Comparison of ENCODE assay signal across 16 cellular contexts in genomic region chr9:84691634-84692033, GRCh38. TPM values are rescaled to one million over a fixed set of nuclear protein-coding genes. Genes with fewer than 3 reads are reported as not detected.
A peak's percentile ranks its signal among the peaks of the same experiment; 100 is the strongest.
DNase-seq lines count a peak whose midpoint lies in the region; ATAC-seq and TF ChIP-seq lines count a peak whose summit lies in the region.
"Had no signal": no experiment of that assay in that cellular context is flagged by ENCODE, and none has a peak within 500 bp of the region (broad histone marks: within the 10 kb centered on the region; RNA-seq: fewer than 3 reads in every experiment).

No MANE protein-coding gene starts in this region.

- H3K27me3 Mint-ChIP-seq in neural progenitor cell (ENCODE audit: insufficient read depth, low read depth) = no peaks in the 10 kb centered on the region
- peaks cover 4% of the 10 kb centered on the region for H3K27me3 Mint-ChIP-seq in activated CD4-positive, alpha-beta T cell treated with anti-CD3 and anti-CD28 coated beads, Interleukin-2, amount 10 ng/mL, durations not matched to agents 24 days and 14 days
- H3K27me3 Mint-ChIP-seq: CD4-positive, CD25-positive, alpha-beta regulatory T cell had no signal

- DNase-seq in G401 (ENCODE audit: low spot score) (peak; percentile 79), cerebellar nuclear complex (lab: John Stamatoyannopoulos, UW) (peak; percentile 21 to 26), neural progenitor cell (ENCODE audit: low spot score) (no peak), thyroid gland (no peak), retina (no peak), left colon (no peak)
- no peak for DNase-seq in activated CD4-positive, alpha-beta T cell treated with anti-CD3 and anti-CD28 coated beads, Interleukin-2, amount 10 ng/mL, durations not matched to agents 24 days and 14 days
- DNase-seq: ACHN; CD4-positive, CD25-positive, alpha-beta regulatory T cell; DMS53; GM23248 had no signal

- no peaks in the 10 kb centered on the region for H3K27me3 ChIP-seq in OCI-LY3 (ENCODE audit: low read depth, low read length)
- H3K27me3 ChIP-seq in neural progenitor cell = peaks cover 27% of the 10 kb centered on the region
- H3K27me3 ChIP-seq in thyroid gland = no peaks in the 10 kb centered on the region

- no peaks in the 10 kb centered on the region for H3K9me3 ChIP-seq in OCI-LY3 (ENCODE audit: insufficient read depth, low read length)
- H3K9me3 ChIP-seq in neural progenitor cell (ENCODE audit: low read depth) = no peaks in the 10 kb centered on the region
- no peaks in the 10 kb centered on the region for H3K9me3 ChIP-seq in thyroid gland
- H3K9me3 ChIP-seq: BLaER1 treated with 17β-estradiol and CSF1 and Interleukin-3, amounts not matched to agents 10 nM and 100 nM had no signal

- H3K27ac ChIP-seq in OCI-LY3 (ENCODE audit: low read length) = no peak overlapping the region
- H3K27ac ChIP-seq in neural progenitor cell = no peak overlapping the region
- no peak overlapping the region for H3K27ac ChIP-seq in thyroid gland
- H3K27ac ChIP-seq: BLaER1 treated with 17β-estradiol and CSF1 and Interleukin-3, amounts not matched to agents 10 nM and 100 nM; GM23248; HL-60 had no signal

- no peak overlapping the region for H3K4me3 Mint-ChIP-seq in neural progenitor cell
- H3K4me3 Mint-ChIP-seq in activated CD4-positive, alpha-beta T cell treated with anti-CD3 and anti-CD28 coated beads, Interleukin-2, amount 10 ng/mL, durations not matched to agents 24 days and 14 days = no peak overlapping the region
- H3K4me3 Mint-ChIP-seq: CD4-positive, CD25-positive, alpha-beta regulatory T cell had no signal

- H3K9me3 Mint-ChIP-seq in neural progenitor cell = no peaks in the 10 kb centered on the region
- no peaks in the 10 kb centered on the region for H3K9me3 Mint-ChIP-seq in activated CD4-positive, alpha-beta T cell treated with anti-CD3 and anti-CD28 coated beads, Interleukin-2, amount 10 ng/mL, durations not matched to agents 24 days and 14 days

- no peaks in the 10 kb centered on the region for H3K36me3 ChIP-seq in OCI-LY3 (replicated peaks; ENCODE audit: low read depth, low read length)
- no peaks in the 10 kb centered on the region for H3K36me3 ChIP-seq in neural progenitor cell
- no peaks in the 10 kb centered on the region for H3K36me3 ChIP-seq in thyroid gland
- H3K36me3 ChIP-seq: BLaER1 treated with 17β-estradiol and CSF1 and Interleukin-3, amounts not matched to agents 10 nM and 100 nM had no signal

- TF ChIP-seq CTCF in OCI-LY3 (IDR thresholded peaks at IDR 0.05; ENCODE audit: low read depth, low read length) (no peak), neural progenitor cell (IDR thresholded peaks at IDR 0.05) (no peak), thyroid gland (IDR thresholded peaks at IDR 0.05) (no peak)

- 89 to 91% methylated on average over 5 of the region's 5 CpGs for WGBS in thyroid gland, 2 donors

- H3K4me1 ChIP-seq in OCI-LY3 (ENCODE audit: low read length) = peaks cover 9% of the 10 kb centered on the region
- no peaks in the 10 kb centered on the region for H3K4me1 ChIP-seq in neural progenitor cell
- H3K4me1 ChIP-seq in thyroid gland = peaks cover 19 to 25% of the 10 kb centered on the region in 2 donors
- H3K4me1 ChIP-seq: BLaER1 treated with 17β-estradiol and CSF1 and Interleukin-3, amounts not matched to agents 10 nM and 100 nM had no signal

- no peaks in the 10 kb centered on the region for H3K36me3 Mint-ChIP-seq in neural progenitor cell
- no peaks in the 10 kb centered on the region for H3K36me3 Mint-ChIP-seq in activated CD4-positive, alpha-beta T cell treated with anti-CD3 and anti-CD28 coated beads, Interleukin-2, amount 10 ng/mL, durations not matched to agents 24 days and 14 days (ENCODE audit: low read depth)
- H3K36me3 Mint-ChIP-seq: CD4-positive, CD25-positive, alpha-beta regulatory T cell had no signal

- no peaks in the 10 kb centered on the region for H3K79me2 ChIP-seq in OCI-LY3 (ENCODE audit: low read length)
- no peaks in the 10 kb centered on the region for H3K79me2 ChIP-seq in neural progenitor cell (ENCODE audit: low read depth)

- TF ChIP-seq POLR2A in thyroid gland (IDR thresholded peaks at IDR 0.05) = no peak

- ATAC-seq in left colon = no peak
- ATAC-seq: HCT116 had no signal

- H3K27ac Mint-ChIP-seq in neural progenitor cell = no peak overlapping the region
- H3K27ac Mint-ChIP-seq in activated CD4-positive, alpha-beta T cell treated with anti-CD3 and anti-CD28 coated beads, Interleukin-2, amount 10 ng/mL, durations not matched to agents 24 days and 14 days = no peak overlapping the region
- H3K27ac Mint-ChIP-seq: CD4-positive, CD25-positive, alpha-beta regulatory T cell had no signal

- H2AFZ ChIP-seq in OCI-LY3 (ENCODE audit: low read depth, low read length) (0 out of 2 replicates have a peak overlapping the region, but pooled peaks have one; percentile 53), neural progenitor cell (replicated peaks) (peak overlapping the region; percentile 20)
- H2AFZ ChIP-seq: GM23248 had no signal

- peaks cover 2% of the 10 kb centered on the region for H3K4me1 Mint-ChIP-seq in neural progenitor cell
- peaks cover 2% of the 10 kb centered on the region for H3K4me1 Mint-ChIP-seq in activated CD4-positive, alpha-beta T cell treated with anti-CD3 and anti-CD28 coated beads, Interleukin-2, amount 10 ng/mL, durations not matched to agents 24 days and 14 days
- H3K4me1 Mint-ChIP-seq: CD4-positive, CD25-positive, alpha-beta regulatory T cell had no signal

- H3K4me3 ChIP-seq in OCI-LY3 (ENCODE audit: low read length) (no peak overlapping the region), neural progenitor cell (no peak overlapping the region), thyroid gland (replicated peaks in 1 of 3) (no peak overlapping the region)
- H3K4me3 ChIP-seq: BLaER1 treated with 17β-estradiol and CSF1 and Interleukin-3, amounts not matched to agents 10 nM and 100 nM; GM23248 had no signal

- H3K4me2 ChIP-seq in OCI-LY3 (ENCODE audit: low read length) = no peak overlapping the region
- no peak overlapping the region for H3K4me2 ChIP-seq in neural progenitor cell
- H3K4me2 ChIP-seq: BLaER1 treated with 17β-estradiol and CSF1 and Interleukin-3, amounts not matched to agents 10 nM and 100 nM had no signal

- in situ Hi-C loops in G401 (cut with HindIII; ENCODE audit: low sequenced_read_pairs) = no loop called here

- H4K20me1 ChIP-seq in OCI-LY3 (ENCODE audit: insufficient read depth, low read length) (no peaks in the 10 kb centered on the region), neural progenitor cell (ENCODE audit: low read depth) (no peaks in the 10 kb centered on the region)
- H4K20me1 ChIP-seq: BLaER1 treated with 17β-estradiol and CSF1 and Interleukin-3, amounts not matched to agents 10 nM and 100 nM had no signal

- H3F3A ChIP-seq in neural progenitor cell (ENCODE audit: low read depth) = no peaks in the 10 kb centered on the region

- no peak overlapping the region for H3K9ac ChIP-seq in OCI-LY3 (ENCODE audit: low read length)
- H3K9ac ChIP-seq in neural progenitor cell = no peak overlapping the region
- H3K9ac ChIP-seq: BLaER1 treated with 17β-estradiol and CSF1 and Interleukin-3, amounts not matched to agents 10 nM and 100 nM; GM23248 had no signal

- intact Hi-C loops in activated CD4-positive, alpha-beta T cell treated with anti-CD3 and anti-CD28 coated beads, Interleukin-2, amount 10 ng/mL, durations not matched to agents 24 days and 14 days (cut with micrococcal nuclease) = no loop called here
- intact Hi-C loops in thyroid gland (cut with DNase I) = no loop called here
- intact Hi-C loops in left colon (cut with DNase I, micrococcal nuclease) = no loop called here

RNA-seq across cellular contexts. Expression of gene NTRK2, which starts 22.1 kb away (rescaled TPM):
- total RNA-seq in G401 (2014; rRNA removed; shearing (Covaris generic)) = not detected in 2 replicates
- 0.02 and 0.03 TPM in 2 replicates for total RNA-seq in neural progenitor cell (ENCODE audit: low replicate concordance)
- total RNA-seq in activated CD4-positive, alpha-beta T cell treated with anti-CD3 and anti-CD28 coated beads, Interleukin-2, amount 10 ng/mL, durations not matched to agents 24 days and 14 days = 2.3 and 2.4 TPM in 2 replicates
- total RNA-seq in thyroid gland = 100 to 1,000 TPM in 3 of 4 donors, 10 to 100 TPM in 1; 92.0 to 186 (median 142) TPM
- 1 to 10 TPM; 2.5 to 5.7 TPM for total RNA-seq in left colon
- total RNA-seq: A172, GM23248 had no signal

Comparison
In these comparisons a context has a peak if more than half of its experiments do, and no peak if none do; other contexts are left out.
1. DNase-seq: peak in G401 (single experiment) and cerebellar nuclear complex (2 of 2); none in neural progenitor cell (single experiment), activated CD4-positive, alpha-beta T cell treated with anti-CD3 and anti-CD28 coated beads, Interleukin-2, amount 10 ng/mL, durations not matched to agents 24 days and 14 days (single experiment), thyroid gland (0 of 2), retina (single experiment) and left colon (0 of 2).
2. RNA of gene NTRK2, which starts 22.1 kb away (total RNA-seq): 92.0 to 186 TPM in thyroid gland; 2.5 to 5.7 TPM in left colon, 2.3 to 2.4 TPM in activated CD4-positive, alpha-beta T cell treated with anti-CD3 and anti-CD28 coated beads, Interleukin-2, amount 10 ng/mL, durations not matched to agents 24 days and 14 days, 0.02 to 0.03 TPM in neural progenitor cell and not detected in G401; every median in the first group is over 10 times any median in the second.